15 cellular contexts compared by ENCODE assay signal in the genomic region with DNA sequence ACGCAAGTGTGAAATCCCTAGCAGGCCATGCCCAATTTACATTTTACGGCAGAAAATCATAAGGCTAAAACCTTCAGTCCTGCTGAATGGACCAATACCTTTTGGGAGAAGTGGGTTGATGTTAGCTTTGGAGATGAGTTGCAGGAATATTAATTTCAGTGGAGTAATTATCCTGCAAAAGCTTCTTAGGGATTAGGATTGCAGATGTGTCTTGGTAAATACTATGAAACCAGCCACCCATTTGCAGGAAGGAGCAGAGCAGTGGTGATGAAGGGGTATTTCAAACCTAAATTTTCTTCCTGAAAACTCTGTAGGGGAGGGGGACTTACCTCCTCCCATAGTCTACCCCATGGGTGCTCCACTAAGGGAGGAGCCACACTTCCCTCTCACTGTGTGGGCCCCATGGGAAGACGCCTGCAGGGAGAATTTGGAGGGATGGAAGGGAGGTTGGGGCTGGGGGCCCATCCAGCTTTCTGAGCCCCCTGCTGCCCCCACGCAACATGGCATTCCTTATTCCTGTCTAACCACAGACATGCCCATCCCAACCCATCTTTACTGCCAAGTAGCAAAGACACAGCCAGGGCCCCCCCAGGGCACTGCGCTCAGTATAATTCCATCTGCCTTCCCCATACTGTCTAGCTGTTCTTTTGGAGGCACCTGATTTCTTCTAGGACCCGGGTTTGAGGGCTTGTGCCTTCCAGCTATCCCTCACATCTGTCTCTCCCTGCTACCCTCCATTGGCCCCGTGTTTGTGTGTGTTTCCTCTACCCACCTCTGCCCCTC.
DNase-seq lines count a peak whose midpoint lies in the region; ATAC-seq and TF ChIP-seq lines count a peak whose summit lies in the region.
"Had no signal": no experiment of that assay in that cellular context is flagged by ENCODE, and none has a peak within 500 bp of the region (broad histone marks: within the 10 kb centered on the region; RNA-seq: fewer than 3 reads in every experiment).

No MANE protein-coding gene starts in this region.

- H3K4me1 ChIP-seq in HEK293 (ENCODE audit: control insufficient read depth, insufficient read depth, low read length) = no peaks in the 10 kb centered on the region
- H3K4me1 ChIP-seq: HAP-1 had no signal

- peaks cover 26% of the 10 kb centered on the region for H3K4me1 Mint-ChIP-seq in nephron progenitor cell

- H3K27ac Mint-ChIP-seq in nephron progenitor cell = peak overlapping the region; percentile 31
- H3K27ac Mint-ChIP-seq: HFFc6 had no signal

- POLR2A ChIA-PET in HEK293 (lab: Yijun Ruan, JAX) = interaction anchor here (1.0 kb wide), 1 partner anchor 14 kb away, joined by 3 read pairs; a partner anchor contains a TSS

- H3K4me3 ChIP-seq in HEK293 (ENCODE audit: low read depth, low read length) (no peak overlapping the region), WERI-Rb-1 (ENCODE audit: low read depth, low read length) (no peak overlapping the region)
- H3K4me3 ChIP-seq: HAP-1 had no signal

- CTCF ChIA-PET in HEK293 (lab: Yijun Ruan, JAX) = interaction anchor here (0.6 to 1.4 kb wide), 4 partner anchors 15 to 307 kb away, joined by 3 to 4 read pairs (median 4); a partner anchor contains a TSS

- H3K36me3 ChIP-seq in HEK293 (ENCODE audit: control insufficient read depth in 2 of 2, insufficient read depth in 1 of 2, low read length in 2 of 2) = no peaks in the 10 kb centered on the region
- H3K36me3 ChIP-seq in WERI-Rb-1 = no peaks in the 10 kb centered on the region
- H3K36me3 ChIP-seq: HAP-1 had no signal

- peaks cover 52% of the 10 kb centered on the region for H3K27me3 Mint-ChIP-seq in nephron progenitor cell (ENCODE audit: low read depth, poor library complexity)

- peaks cover 43% of the 10 kb centered on the region for H3K36me3 Mint-ChIP-seq in nephron progenitor cell (ENCODE audit: low read depth)
- H3K36me3 Mint-ChIP-seq: CD4-positive, alpha-beta memory T cell had no signal

- H3K4me3 Mint-ChIP-seq in nephron progenitor cell = no peak overlapping the region
- H3K4me3 Mint-ChIP-seq: CD4-positive, alpha-beta memory T cell; HFFc6 had no signal

- TF ChIP-seq CTCF in HEK293 (tag by site-specific recombination; IDR thresholded peaks at IDR 0.05) (no peak), nephron progenitor cell (IDR thresholded peaks at IDR 0.05) (no peak), WERI-Rb-1 (IDR thresholded peaks at IDR 0.05; ENCODE audit: low read depth, low read length) (no peak)

- H3K27ac ChIP-seq in HEK293 (ENCODE audit: extremely low read depth, low read depth, low read length) (no peak overlapping the region), WERI-Rb-1 (no peak overlapping the region)
- H3K27ac ChIP-seq: 22Rv1 had no signal

- DNase-seq in NCI-H82 (lab: John Stamatoyannopoulos, UW) (peak; percentile 36), NCI-H82 treated with DMSO at 0.1 percent for 48 hours (lab: John Stamatoyannopoulos, UW; ENCODE audit: unreplicated experiment) (no peak), nephron progenitor cell (no peak), CD1c-positive myeloid dendritic cell (ENCODE audit: extremely low spot score) (no peak), WERI-Rb-1 (no peak)
- DNase-seq: CD4-positive, alpha-beta memory T cell; DND-41; GDM1; GOT3; HFFc6 had no signal

- no peaks in the 10 kb centered on the region for H3K27me3 ChIP-seq in WERI-Rb-1 (ENCODE audit: insufficient read depth, low read depth, severe bottlenecking)

- H3K9me3 Mint-ChIP-seq in nephron progenitor cell = no peaks in the 10 kb centered on the region
- H3K9me3 Mint-ChIP-seq: HFFc6 had no signal

- ATAC-seq in HG03460 (IDR thresholded peaks at IDR 0.05; ENCODE audit: unreplicated experiment) = no peak
- ATAC-seq: HepG2 had no signal

- H3K9me3 ChIP-seq in HEK293 (ENCODE audit: control insufficient read depth, insufficient read depth, low read depth, low read length) = no peaks in the 10 kb centered on the region
- no peaks in the 10 kb centered on the region for H3K9me3 ChIP-seq in WERI-Rb-1 (ENCODE audit: severe bottlenecking)
- H3K9me3 ChIP-seq: HAP-1 had no signal

TF ChIP-seq in HEK293, 187 proteins besides CTCF, POLR2A, EP300 and RAD21:
- TF ChIP-seq GLIS1 (tag by site-specific recombination; IDR thresholded peaks at IDR 0.05) (peak; percentile 73), ZBTB20 (tag by site-specific recombination; IDR thresholded peaks at IDR 0.05) (no peak), ZIC2 (tag by site-specific recombination; IDR thresholded peaks at IDR 0.05) (0 out of 2 replicates have a peak, but pooled peaks have one; percentile 20)
TF ChIP-seq in HEK293: peak in this region for 2.
